1 cellular context compared by ENCODE assay signal in the genomic region with DNA sequence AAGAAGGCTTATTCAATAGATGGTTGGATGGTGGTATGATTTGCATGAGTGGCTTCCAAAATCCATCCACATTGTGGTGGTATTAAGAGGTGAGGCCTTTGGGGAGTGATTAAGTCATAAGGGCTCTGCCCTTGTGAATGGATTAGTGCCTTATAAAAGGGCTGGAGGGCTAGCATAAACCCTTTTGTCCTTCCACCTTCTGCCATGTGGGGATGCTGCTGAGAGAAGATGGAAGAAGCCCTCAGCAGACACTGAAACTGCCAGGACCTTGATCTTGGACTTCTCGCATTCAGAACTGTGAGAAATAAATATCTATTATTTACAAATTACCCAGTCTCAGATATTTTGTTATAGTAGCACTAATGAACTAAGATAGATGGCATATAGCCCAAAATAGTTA.
TF ChIP-seq lines count a peak whose summit lies in the region.

No MANE protein-coding gene starts in this region.

TF ChIP-seq in HCT116, 20 proteins besides CTCF, POLR2A, EP300 and RAD21 (continued from another document):
- TF ChIP-seq, protein P1, sequence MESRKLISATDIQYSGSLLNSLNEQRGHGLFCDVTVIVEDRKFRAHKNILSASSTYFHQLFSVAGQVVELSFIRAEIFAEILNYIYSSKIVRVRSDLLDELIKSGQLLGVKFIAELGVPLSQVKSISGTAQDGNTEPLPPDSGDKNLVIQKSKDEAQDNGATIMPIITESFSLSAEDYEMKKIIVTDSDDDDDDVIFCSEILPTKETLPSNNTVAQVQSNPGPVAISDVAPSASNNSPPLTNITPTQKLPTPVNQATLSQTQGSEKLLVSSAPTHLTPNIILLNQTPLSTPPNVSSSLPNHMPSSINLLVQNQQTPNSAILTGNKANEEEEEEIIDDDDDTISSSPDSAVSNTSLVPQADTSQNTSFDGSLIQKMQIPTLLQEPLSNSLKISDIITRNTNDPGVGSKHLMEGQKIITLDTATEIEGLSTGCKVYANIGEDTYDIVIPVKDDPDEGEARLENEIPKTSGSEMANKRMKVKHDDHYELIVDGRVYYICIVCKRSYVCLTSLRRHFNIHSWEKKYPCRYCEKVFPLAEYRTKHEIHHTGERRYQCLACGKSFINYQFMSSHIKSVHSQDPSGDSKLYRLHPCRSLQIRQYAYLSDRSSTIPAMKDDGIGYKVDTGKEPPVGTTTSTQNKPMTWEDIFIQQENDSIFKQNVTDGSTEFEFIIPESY (IDR thresholded peaks at IDR 0.05; ENCODE audit: extremely low read depth, insufficient replicate concordance, low read length): no peak
- TF ChIP-seq FOSL1 (IDR thresholded peaks at IDR 0.05; ENCODE audit: low read depth) (no peak), ELF1 (IDR thresholded peaks at IDR 0.05; ENCODE audit: borderline replicate concordance, low read depth) (no peak)
TF ChIP-seq in HCT116: peak in this region for 0.
